Comparison of ENCODE assay signal across 8 cellular contexts in the genomic region with DNA sequence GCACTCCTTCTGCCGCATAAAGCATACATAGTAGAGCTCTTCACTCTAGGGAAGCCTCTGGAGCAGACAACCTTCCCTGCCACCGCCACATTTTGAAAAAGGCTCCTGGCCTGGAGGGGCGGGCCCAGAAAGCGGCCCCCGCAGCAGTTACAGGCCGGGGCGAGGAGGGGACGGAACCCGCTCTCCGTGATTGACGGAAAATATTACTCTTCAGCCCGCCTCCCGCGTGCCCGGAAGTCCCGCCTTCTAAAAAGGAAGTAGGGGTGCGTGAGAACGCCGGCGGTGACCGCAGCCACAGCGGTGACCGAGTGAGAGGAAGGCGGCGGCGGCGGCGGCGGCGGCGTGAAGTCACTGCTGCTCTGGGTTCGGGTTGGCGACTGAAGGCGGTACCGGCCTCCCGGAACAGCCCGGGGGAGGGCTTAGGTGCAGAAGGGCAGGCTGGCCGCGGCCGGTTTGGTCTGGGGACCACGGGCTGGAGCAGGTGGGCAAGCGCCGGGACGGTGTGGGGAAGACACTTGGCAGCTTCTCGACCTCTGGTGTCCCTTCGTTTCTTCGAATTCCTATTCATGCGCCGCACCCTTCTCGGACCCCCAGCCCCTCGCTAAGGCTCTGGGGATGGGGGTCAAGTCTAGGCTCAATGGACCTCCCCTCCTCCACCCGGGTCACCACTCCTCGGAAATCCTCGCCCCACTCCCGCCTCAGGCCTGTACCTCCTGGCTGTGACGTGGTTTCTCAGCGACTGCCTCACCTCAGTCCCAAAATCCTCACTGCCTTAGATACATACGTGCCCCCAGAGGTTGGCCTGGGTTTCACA. TPM values are rescaled to one million over a fixed set of nuclear protein-coding genes. Genes with fewer than 3 reads are reported as not detected.
A peak's percentile ranks its signal among the peaks of the same experiment; 100 is the strongest.
DNase-seq lines count a peak whose midpoint lies in the region; ATAC-seq and TF ChIP-seq lines count a peak whose summit lies in the region.

Gene HCCS (plus strand): TSS at position 295 of the 814 bp plus-strand sequence. CDS start 729 bp downstream, outside the sequence.

- H3K27me3 ChIP-seq in Panc1 (ENCODE audit: control insufficient read depth, insufficient read depth, low read length) (no peaks in the 10 kb centered on the region), esophagus (ENCODE audit: control insufficient read depth in 1 of 2, insufficient read depth in 2 of 2, low read length in 2 of 2) (no peaks in the 10 kb centered on the region), muscle layer of duodenum (ENCODE audit: low read depth, low read length) (no peaks in the 10 kb centered on the region)

- H3K9me3 ChIP-seq in Panc1 (ENCODE audit: control insufficient read depth, insufficient read depth, low read depth, low read length), result no peaks in the 10 kb centered on the region
- H3K9me3 ChIP-seq in esophagus (ENCODE audit: control insufficient read depth in 2 of 2, insufficient read depth in 1 of 2, low read depth in 1 of 2, low read length in 1 of 2), result no peaks in the 10 kb centered on the region
- no peaks in the 10 kb centered on the region for H3K9me3 ChIP-seq in muscle layer of duodenum (ENCODE audit: control insufficient read depth in 1 of 2, low read length in 2 of 2)

- H3K4me1 ChIP-seq in Panc1 (ENCODE audit: control insufficient read depth, insufficient read depth, low read length) (no peaks in the 10 kb centered on the region), esophagus (ENCODE audit: control insufficient read depth in 2 of 2, insufficient read depth in 2 of 2, low read length in 1 of 2) (peaks cover 0 to 2% of the 10 kb centered on the region in 2 donors), muscle layer of duodenum (ENCODE audit: control insufficient read depth in 1 of 2, insufficient read depth in 2 of 2, low read length in 2 of 2) (peaks cover 9 to 28% of the 10 kb centered on the region in 2 donors)

- no peak for TF ChIP-seq CTCF in Panc1 (IDR thresholded peaks at IDR 0.05)

- POLR2A ChIA-PET in Panc1 (lab: Charles Lee), result interaction anchor here (0.6 kb wide), 1 partner anchor 19 kb away, joined by 3 read pairs; no protein-coding TSS in a partner anchor

- TF ChIP-seq RAD21 in Ishikawa (IDR thresholded peaks at IDR 0.05; ENCODE audit: low read depth), result no peak

- peak within 1 kb of the TSS; percentile 72 for H3K27ac ChIP-seq in Panc1 (ENCODE audit: low read length)
- peak within 1 kb of the TSS; percentile 86 to 90 for H3K27ac ChIP-seq in esophagus (ENCODE audit: low read depth in 2 of 2, low read length in 1 of 2)
- H3K27ac ChIP-seq in muscle layer of duodenum (ENCODE audit: low read length), result peak within 1 kb of the TSS; percentile 87

- WGBS in esophagus, 2 donors, result 0 to 30% methylated on average over 54 to 58 of the region's 58 CpGs

- no TSS peak for BruUV-seq in Panc1 (replicated peaks; lab: Mats Ljungman, UMichigan)

- TF ChIP-seq EP300 in Ishikawa (IDR thresholded peaks at IDR 0.05; ENCODE audit: borderline replicate concordance), result no peak

- intact Hi-C loops in Panc1 (cut with micrococcal nuclease; ENCODE audit: unreplicated experiment), result loop anchor here (10.0 kb wide), 1 partner anchor 476 kb away; no protein-coding TSS in a partner anchor

- H3K9me3 Mint-ChIP-seq in activated T-cell treated with anti-CD3 and anti-CD28 coated beads, Interleukin-2, amount 50 U/mL, for 4 hours, result no peaks in the 10 kb centered on the region

- peak within 1 kb of the TSS; percentile 67 to 77 for H3K4me3 ChIP-seq in Panc1 (ENCODE audit: low read depth in 2 of 2, low read length in 2 of 2)
- H3K4me3 ChIP-seq in esophagus (ENCODE audit: low read depth in 1 of 2, low read length in 2 of 2), result peak within 1 kb of the TSS; percentile 63 to 75
- H3K4me3 ChIP-seq in muscle layer of duodenum (ENCODE audit: low read depth in 1 of 2, low read length in 2 of 2), result peak within 1 kb of the TSS; percentile 68 to 76

- CTCF ChIA-PET in Panc1 (lab: Charles Lee), result no interaction called here

- peaks cover 20% of the 10 kb centered on the region for H3K4me1 Mint-ChIP-seq in activated T-cell treated with anti-CD3 and anti-CD28 coated beads, Interleukin-2, amount 50 U/mL, for 4 hours (ENCODE audit: low read depth)

- ATAC-seq in GM21576 (IDR thresholded peaks at IDR 0.05; ENCODE audit: unreplicated experiment) (peak; percentile 96), Panc1 (peak; percentile 99)
- peak; percentile 91 to 94 for ATAC-seq in activated T-cell treated with anti-CD3 and anti-CD28 coated beads, Interleukin-2, amount 50 U/mL, for 4 hours

- DNase-seq in DMS79 (lab: John Stamatoyannopoulos, UW), result peak; percentile 52
- DNase-seq in Panc1 (ENCODE audit: low read depth, low spot score), result no peak
- peak; percentile 68 for DNase-seq in activated T-cell treated with anti-CD3 and anti-CD28 coated beads, Interleukin-2, amount 50 U/mL, for 4 hours
- peak; percentile 76 to 77 for DNase-seq in stimulated activated CD8-positive, alpha-beta memory T cell treated with anti-CD3 and anti-CD28 coated beads, Interleukin-7, amount 100 ng/mL, for 4 hours (ENCODE audit: low read depth in 2 of 2)

- no peaks in the 10 kb centered on the region for H3K27me3 Mint-ChIP-seq in activated T-cell treated with anti-CD3 and anti-CD28 coated beads, Interleukin-2, amount 50 U/mL, for 4 hours (ENCODE audit: low read depth)

- H3K36me3 ChIP-seq in Panc1 (ENCODE audit: control insufficient read depth, insufficient read depth, low read length) (no peaks in the 10 kb centered on the region), esophagus (ENCODE audit: control insufficient read depth in 2 of 2, insufficient read depth in 2 of 2, low read length in 1 of 2) (no peaks in the 10 kb centered on the region), muscle layer of duodenum (ENCODE audit: control insufficient read depth in 1 of 2, insufficient read depth in 2 of 2, low read length in 2 of 2) (peaks cover 15% of the 10 kb centered on the region in 2 donors)

- no peak within 1 kb of the TSS for H3K4me3 Mint-ChIP-seq in activated T-cell treated with anti-CD3 and anti-CD28 coated beads, Interleukin-2, amount 50 U/mL, for 4 hours

- in situ Hi-C loops in Panc1 (cut with HindIII; ENCODE audit: low pct_unique_long_range_greater_than_20kb, low sequenced_read_pairs), result no loop called here

- peaks cover 9% of the 10 kb centered on the region for H3K36me3 Mint-ChIP-seq in activated T-cell treated with anti-CD3 and anti-CD28 coated beads, Interleukin-2, amount 50 U/mL, for 4 hours (ENCODE audit: insufficient read depth)

TF ChIP-seq in Ishikawa, 13 proteins besides CTCF, POLR2A, EP300 and RAD21:
- TF ChIP-seq CEBPB (IDR thresholded peaks at IDR 0.05) (no peak), TCF12 (IDR thresholded peaks at IDR 0.05; ENCODE audit: low read depth) (no peak), YY1 (IDR thresholded peaks at IDR 0.05; ENCODE audit: low read depth) (no peak), REST (IDR thresholded peaks at IDR 0.05; ENCODE audit: low read depth) (no peak), MAX (IDR thresholded peaks at IDR 0.05) (peak; percentile 36; the same call in 1 of the 2 replicates), FOXM1 (IDR thresholded peaks at IDR 0.05; ENCODE audit: borderline replicate concordance, low read depth) (peak; percentile 86), CREB1 (IDR thresholded peaks at IDR 0.05; ENCODE audit: low read depth) (no peak), TAF1 (IDR thresholded peaks at IDR 0.05; ENCODE audit: low read depth) (peak; percentile 57; the same call in 1 of the 2 replicates)

RNA-seq across cellular contexts. Expression of gene HCCS, which starts in this region (rescaled TPM):
- total RNA-seq in Panc1 (2021; ENCODE audit: unreplicated experiment), result 32.7 TPM
- 23.8 TPM for polyA plus RNA-seq in Panc1 (2012; ENCODE audit: insufficient read length)
- total RNA-seq in activated T-cell treated with anti-CD3 and anti-CD28 coated beads, Interleukin-2, amount 50 U/mL, for 4 hours, result 10 to 100 TPM; 39.4 to 40.2 (median 39.7) TPM
- 10 to 100 TPM in 1 of 2 donors, 1 to 10 TPM in 1; 7.4 to 20.4 TPM for polyA plus RNA-seq in esophagus
